In genomic region chr7:43625977-43626376, GRCh38 we compare ENCODE assay signal across 10 cellular contexts. TPM values are rescaled to one million over a fixed set of nuclear protein-coding genes. Genes with fewer than 3 reads are reported as not detected.
DNase-seq lines count a peak whose midpoint lies in the region; ATAC-seq and TF ChIP-seq lines count a peak whose summit lies in the region.
"Had no signal": no experiment of that assay in that cellular context is flagged by ENCODE, and none has a peak within 500 bp of the region (broad histone marks: within the 10 kb centered on the region; RNA-seq: fewer than 3 reads in every experiment).

No MANE protein-coding gene starts in this region.

- peak; percentile 24 for ATAC-seq in body of pancreas
- peak; percentile 8 for ATAC-seq in stimulated activated naive CD8-positive, alpha-beta T cell treated with anti-CD3 and anti-CD28 coated beads, Interleukin-15, Interleukin-2, amounts not matched to agents 100 U/mL and 50 U/mL, for 24 hours

- H3K27me3 ChIP-seq in body of pancreas: no peaks in the 10 kb centered on the region

- TF ChIP-seq POLR2A in body of pancreas (IDR thresholded peaks at IDR 0.05): no peak

- TF ChIP-seq CTCF in body of pancreas (IDR thresholded peaks at IDR 0.05) (no peak), nephron progenitor cell (IDR thresholded peaks at IDR 0.05) (no peak)

- WGBS in body of pancreas, 2 donors: 64 to 75% methylated on average over 4 of the region's 4 CpGs

- H3K9me3 ChIP-seq in body of pancreas: no peaks in the 10 kb centered on the region

- peaks cover 93% of the 10 kb centered on the region for H3K4me1 Mint-ChIP-seq in activated T-cell treated with anti-CD3 and anti-CD28 coated beads, Interleukin-2, amount 50 U/mL, for 24 hours (ENCODE audit: low read depth)
- H3K4me1 Mint-ChIP-seq in nephron progenitor cell: peaks cover 5% of the 10 kb centered on the region

- no peak for DNase-seq in activated T-cell treated with anti-CD3 and anti-CD28 coated beads, Interleukin-2, amount 50 U/mL, for 24 hours
- DNase-seq in activated T-cell treated with anti-CD3 and anti-CD28 coated beads, Interleukin-2, amount 50 U/mL, for 1 hour: no peak
- DNase-seq in NCI-H526 (lab: John Stamatoyannopoulos, UW): peak; percentile 95 to 97
- no peak for DNase-seq in body of pancreas
- DNase-seq in stimulated activated naive CD8-positive, alpha-beta T cell treated with anti-CD3 and anti-CD28 coated beads, Interleukin-15, Interleukin-2, amounts not matched to agents 100 U/mL and 50 U/mL, for 24 hours: no peak
- no peak for DNase-seq in retina
- no peak for DNase-seq in Ammon's horn (ENCODE audit: low spot score)
- no peak for DNase-seq in nephron progenitor cell
- DNase-seq: NCI-H1930, trophoblast cell had no signal

- H3K4me3 ChIP-seq in body of pancreas: no peak overlapping the region

- H3K36me3 ChIP-seq in body of pancreas (replicated peaks in 1 of 2; ENCODE audit: insufficient read depth in 1 of 2, low read depth in 2 of 2): no peaks in the 10 kb centered on the region

- peak overlapping the region; percentile 82 for H3K27ac Mint-ChIP-seq in activated T-cell treated with anti-CD3 and anti-CD28 coated beads, Interleukin-2, amount 50 U/mL, for 24 hours
- no peak overlapping the region for H3K27ac Mint-ChIP-seq in nephron progenitor cell

- no peak overlapping the region for H3K27ac ChIP-seq in body of pancreas

- H3K36me3 Mint-ChIP-seq in activated T-cell treated with anti-CD3 and anti-CD28 coated beads, Interleukin-2, amount 50 U/mL, for 24 hours (ENCODE audit: low read depth): peaks cover 92% of the 10 kb centered on the region
- peaks cover 54% of the 10 kb centered on the region for H3K36me3 Mint-ChIP-seq in nephron progenitor cell (ENCODE audit: low read depth)

- intact Hi-C loops in body of pancreas (cut with DNase I): no loop called here

- H3K9me3 Mint-ChIP-seq in activated T-cell treated with anti-CD3 and anti-CD28 coated beads, Interleukin-2, amount 50 U/mL, for 24 hours: no peaks in the 10 kb centered on the region
- H3K9me3 Mint-ChIP-seq in nephron progenitor cell: no peaks in the 10 kb centered on the region

- H3K27me3 Mint-ChIP-seq in activated T-cell treated with anti-CD3 and anti-CD28 coated beads, Interleukin-2, amount 50 U/mL, for 24 hours: no peaks in the 10 kb centered on the region
- H3K27me3 Mint-ChIP-seq in nephron progenitor cell (ENCODE audit: low read depth, poor library complexity): peaks cover 4% of the 10 kb centered on the region

- H3K4me3 Mint-ChIP-seq in activated T-cell treated with anti-CD3 and anti-CD28 coated beads, Interleukin-2, amount 50 U/mL, for 24 hours: no peak overlapping the region
- no peak overlapping the region for H3K4me3 Mint-ChIP-seq in nephron progenitor cell

- no peaks in the 10 kb centered on the region for H3K4me1 ChIP-seq in body of pancreas

RNA-seq across cellular contexts. Expression of gene STK17A, which starts 43.1 kb away (rescaled TPM):
- 10 to 100 TPM in 1 of 2 donors, 1 to 10 TPM in 1; 8.6 to 18.7 TPM for total RNA-seq in body of pancreas

Comparison
In these comparisons a context has a peak if more than half of its experiments do, and no peak if none do; other contexts are left out.
1. DNase-seq: peak in NCI-H526 (2 of 2); none in activated T-cell treated with anti-CD3 and anti-CD28 coated beads, Interleukin-2, amount 50 U/mL, for 24 hours (single experiment), activated T-cell treated with anti-CD3 and anti-CD28 coated beads, Interleukin-2, amount 50 U/mL, for 1 hour (single experiment), body of pancreas (0 of 4), stimulated activated naive CD8-positive, alpha-beta T cell treated with anti-CD3 and anti-CD28 coated beads, Interleukin-15, Interleukin-2, amounts not matched to agents 100 U/mL and 50 U/mL, for 24 hours (single experiment), retina (single experiment), Ammon's horn (single experiment) and nephron progenitor cell (single experiment).